In genomic region chr19:50568321-50569022, GRCh38 we compare ENCODE assay signal across 13 cellular contexts. TPM values are rescaled to one million over a fixed set of nuclear protein-coding genes. Genes with fewer than 3 reads are reported as not detected.
DNase-seq lines count a peak whose midpoint lies in the region; TF ChIP-seq lines count a peak whose summit lies in the region.
"Had no signal": no experiment of that assay in that cellular context is flagged by ENCODE, and none has a peak within 500 bp of the region (broad histone marks: within the 10 kb centered on the region; RNA-seq: fewer than 3 reads in every experiment).

Gene LRRC4B, minus strand, starts transcription at chr19:50568435. Its CDS starts 19,597 bp downstream, at chr19:50548838.

- H3K36me3 Mint-ChIP-seq in neural crest cell (ENCODE audit: low read depth), result no peaks in the 10 kb centered on the region
- H3K36me3 Mint-ChIP-seq: CD4-positive, CD25-positive, alpha-beta regulatory T cell had no signal

- peak within 1 kb of the TSS; percentile 53 for H3K4me3 ChIP-seq in HUES6 (ENCODE audit: low read depth, low read length)
- H3K4me3 ChIP-seq in dorsolateral prefrontal cortex, result peak within 1 kb of the TSS; percentile 31 to 77 (median 64)

- no peak within 1 kb of the TSS for H3K27ac Mint-ChIP-seq in neural crest cell (ENCODE audit: unreplicated experiment)
- H3K27ac Mint-ChIP-seq: CD4-positive, CD25-positive, alpha-beta regulatory T cell had no signal

- no peak for TF ChIP-seq CTCF in dorsolateral prefrontal cortex (IDR thresholded peaks at IDR 0.05 in 54 of 56, conservative IDR thresholded peaks at IDR 0.05 in 2 of 56; ENCODE audit: low read depth in 1 of 56, partially characterized antibody in 56 of 56)
- no peak for TF ChIP-seq CTCF in neural crest cell (conservative IDR thresholded peaks at IDR 0.05)

- H3K27me3 Mint-ChIP-seq in neural crest cell (ENCODE audit: low read depth), result peaks cover 14% of the 10 kb centered on the region

- intact Hi-C loops in dorsolateral prefrontal cortex (cut with DNase I), result no loop called here

- DNase-seq in ACHN, result peak; percentile 22
- DNase-seq in dorsolateral prefrontal cortex, result peak in 6 of 10 donors; percentile 65 to 73 (median 68)
- DNase-seq in neural crest cell (ENCODE audit: low read depth, low spot score), result peak; percentile 55
- DNase-seq in mesenteric fat pad (ENCODE audit: low spot score), result no peak
- DNase-seq in activated effector memory CD4-positive, alpha-beta T cell treated with anti-CD3 and anti-CD28 coated beads, Interleukin-2, amount 50 U/mL, for 16 hours, result no peak
- no peak for DNase-seq in NCI-H2081 (lab: John Stamatoyannopoulos, UW)
- DNase-seq in T-helper 9 cell, result no peak
- DNase-seq: CD4-positive, CD25-positive, alpha-beta regulatory T cell; NCI-H524; T-helper 1 cell had no signal

- peak within 1 kb of the TSS; percentile 82 for H3K4me3 Mint-ChIP-seq in neural crest cell

- peaks cover 31% of the 10 kb centered on the region for H3K4me1 Mint-ChIP-seq in neural crest cell

- H3K27me3 ChIP-seq in HUES6 (ENCODE audit: control insufficient read depth, insufficient read depth, low read length) (peaks cover 69% of the 10 kb centered on the region), dorsolateral prefrontal cortex (peaks cover 0 to 3% (median 0%) of the 10 kb centered on the region in 45 donors)

- H3K27ac ChIP-seq in HUES6 (ENCODE audit: low read depth, low read length) (no peak within 1 kb of the TSS), dorsolateral prefrontal cortex (peak within 1 kb of the TSS in 49 of 59 donors; percentile 2 to 85 (median 68))
- H3K27ac ChIP-seq: KMS-11, parathyroid adenoma had no signal

- in situ Hi-C loops in ACHN (cut with HindIII; ENCODE audit: low pct_ligation_motif_present, low pct_unique_long_range_greater_than_20kb, low sequenced_read_pairs), result no loop called here

- no peak within 1 kb of the TSS for H3K9ac ChIP-seq in HUES6 (ENCODE audit: low read length)
- H3K9ac ChIP-seq: KMS-11, parathyroid adenoma had no signal

- H3K9me3 ChIP-seq in HUES6 (ENCODE audit: control insufficient read depth, insufficient read depth, low read depth, low read length), result no peaks in the 10 kb centered on the region

- no peaks in the 10 kb centered on the region for H3K36me3 ChIP-seq in HUES6 (ENCODE audit: control insufficient read depth, insufficient read depth, low read length)

- H3K4me1 ChIP-seq in HUES6 (ENCODE audit: control insufficient read depth, insufficient read depth, low read length), result peaks cover 7% of the 10 kb centered on the region
- H3K4me1 ChIP-seq: parathyroid adenoma had no signal

- H3K9me3 Mint-ChIP-seq in neural crest cell, result no peaks in the 10 kb centered on the region
- H3K9me3 Mint-ChIP-seq: CD4-positive, CD25-positive, alpha-beta regulatory T cell had no signal

RNA-seq across cellular contexts. Expression of gene LRRC4B, which starts in this region (rescaled TPM):
- total RNA-seq in dorsolateral prefrontal cortex (100 to 1,000 TPM; 126 to 330 (median 166) TPM), neural crest cell (42.5 and 50.2 TPM in 2 replicates), mesenteric fat pad (1.6 TPM)
- total RNA-seq: CD4-positive, CD25-positive, alpha-beta regulatory T cell had no signal

Comparison
In these comparisons a context has a peak if more than half of its experiments do, and no peak if none do; other contexts are left out.
1. RNA of gene LRRC4B (total RNA-seq): 126 to 330 TPM in dorsolateral prefrontal cortex and 42.5 to 50.2 TPM in neural crest cell; 1.6 TPM in mesenteric fat pad (single experiment); every median in the first group is over 10 times any median in the second.
2. DNase-seq: peak in ACHN (single experiment), dorsolateral prefrontal cortex (6 of 10) and neural crest cell (single experiment); none in mesenteric fat pad (single experiment), activated effector memory CD4-positive, alpha-beta T cell treated with anti-CD3 and anti-CD28 coated beads, Interleukin-2, amount 50 U/mL, for 16 hours (single experiment), NCI-H2081 (0 of 2) and T-helper 9 cell (single experiment).